16 cellular contexts compared by ENCODE assay signal in the genomic region with DNA sequence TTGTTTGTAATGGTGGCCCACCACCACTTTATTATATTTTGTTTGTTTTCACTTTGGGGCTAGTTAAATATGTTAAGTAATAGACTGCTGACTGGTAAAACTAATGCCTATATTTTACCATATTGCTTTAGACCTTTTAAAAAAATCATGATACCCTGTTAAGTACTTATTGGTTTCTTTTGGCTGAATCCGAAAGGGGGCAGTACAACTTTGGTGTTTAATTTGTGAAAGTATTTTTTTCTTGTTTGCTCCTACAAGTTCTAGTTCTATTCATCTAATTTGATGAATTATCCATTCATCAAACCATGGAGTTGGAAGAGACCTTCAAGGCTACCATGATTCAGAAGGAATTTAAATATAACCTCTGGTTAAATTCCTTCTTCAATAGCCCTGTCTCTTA.
A peak's percentile ranks its signal among the peaks of the same experiment; 100 is the strongest.
DNase-seq lines count a peak whose midpoint lies in the region; ATAC-seq and TF ChIP-seq lines count a peak whose summit lies in the region.
"Had no signal": no experiment of that assay in that cellular context is flagged by ENCODE, and none has a peak within 500 bp of the region (broad histone marks: within the 10 kb centered on the region; RNA-seq: fewer than 3 reads in every experiment).

No MANE protein-coding gene starts in this region.

- peak; percentile 36 for TF ChIP-seq CTCF in C4-2B (conservative IDR thresholded peaks at IDR 0.05)
- no peak for TF ChIP-seq CTCF in fibroblast of the aortic adventitia (IDR thresholded peaks at IDR 0.05; ENCODE audit: insufficient read depth, low read length)

- peaks cover 3% of the 10 kb centered on the region for H3K36me3 Mint-ChIP-seq in T-helper 17 cell (ENCODE audit: low read depth)

- DNase-seq in Jurkat, Clone E6-1 (ENCODE audit: low read depth, low spot score), result peak; percentile 15
- DNase-seq in T-helper 17 cell (no peak), fibroblast of the aortic adventitia (ENCODE audit: low read depth) (peak; percentile 15), DMS153 treated with DMSO at 0.1 percent for 48 hours (lab: John Stamatoyannopoulos, UW; ENCODE audit: unreplicated experiment) (no peak), COR-L47 (lab: John Stamatoyannopoulos, UW) (no peak), NCI-H146 (lab: John Stamatoyannopoulos, UW) (no peak)
- DNase-seq: 8988T; AML-193; CD4-positive, CD25-positive, alpha-beta regulatory T cell; DMS79 treated with DMSO at 0.1 percent for 48 hours; EL; GDM1 had no signal

- no peak overlapping the region for H3K27ac ChIP-seq in C4-2B
- H3K27ac ChIP-seq: BLaER1 had no signal

- no peaks in the 10 kb centered on the region for H3K9me3 ChIP-seq in T-helper 17 cell (ENCODE audit: control insufficient read depth, low read length, poor library complexity, severe bottlenecking)

- no peaks in the 10 kb centered on the region for H3K27me3 Mint-ChIP-seq in T-helper 17 cell
- H3K27me3 Mint-ChIP-seq: CD4-positive, CD25-positive, alpha-beta regulatory T cell; IgD-negative memory B cell had no signal

- no peak overlapping the region for H3K4me3 ChIP-seq in Jurkat, Clone E6-1 (ENCODE audit: low read length)
- H3K4me3 ChIP-seq in fibroblast of the aortic adventitia (ENCODE audit: low read depth, low read length), result no peak overlapping the region
- H3K4me3 ChIP-seq: BLaER1 had no signal

- peak overlapping the region; percentile 32 for H3K27ac Mint-ChIP-seq in T-helper 17 cell
- H3K27ac Mint-ChIP-seq: CD4-positive, CD25-positive, alpha-beta regulatory T cell; IgD-negative memory B cell had no signal

- ATAC-seq in T-helper 17 cell (no peak), GM19023 (IDR thresholded peaks at IDR 0.05; ENCODE audit: unreplicated experiment) (no peak)

- peaks cover 4% of the 10 kb centered on the region for H3K4me1 Mint-ChIP-seq in T-helper 17 cell
- H3K4me1 Mint-ChIP-seq: IgD-negative memory B cell had no signal

- H3K4me3 Mint-ChIP-seq in T-helper 17 cell, result no peak overlapping the region
- H3K4me3 Mint-ChIP-seq: CD4-positive, CD25-positive, alpha-beta regulatory T cell; IgD-negative memory B cell had no signal

Comparison
In these comparisons a context has a peak if more than half of its experiments do, and no peak if none do; other contexts are left out.
1. DNase-seq: peak in Jurkat, Clone E6-1 (single experiment) and fibroblast of the aortic adventitia (single experiment); none in T-helper 17 cell (0 of 3), DMS153 treated with DMSO at 0.1 percent for 48 hours (single experiment), COR-L47 (single experiment) and NCI-H146 (single experiment).